Comparison of ENCODE assay signal across 1 cellular context in the genomic region with DNA sequence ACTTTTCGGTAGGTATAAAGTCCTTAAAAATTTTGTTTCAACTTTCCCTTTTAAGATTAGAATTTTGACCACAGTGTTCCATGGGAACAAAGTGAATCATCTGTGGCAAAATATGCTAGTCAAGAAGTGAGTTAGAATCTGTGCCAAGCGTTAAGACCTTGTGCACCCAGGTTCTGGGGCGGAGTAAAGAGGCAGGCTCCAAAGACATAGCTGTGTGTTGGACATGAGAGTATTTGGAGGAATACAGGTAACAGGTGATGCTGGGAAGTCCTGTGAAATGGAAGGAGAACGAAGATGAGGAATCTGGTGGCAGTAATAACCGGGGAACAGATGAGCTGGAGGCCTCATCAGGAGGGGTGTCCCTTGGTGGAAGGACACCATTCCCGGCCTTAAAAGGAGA.
TF ChIP-seq lines count a peak whose summit lies in the region.

No MANE protein-coding gene starts in this region.

TF ChIP-seq in H1, 55 proteins besides CTCF, POLR2A, EP300 and RAD21:
- TF ChIP-seq SRF (IDR thresholded peaks at IDR 0.05; ENCODE audit: low read depth, low read length) = peak; percentile 9; the same call in 1 of the 2 replicates
